ENCODE assay signal across 8 cellular contexts in the genomic region with DNA sequence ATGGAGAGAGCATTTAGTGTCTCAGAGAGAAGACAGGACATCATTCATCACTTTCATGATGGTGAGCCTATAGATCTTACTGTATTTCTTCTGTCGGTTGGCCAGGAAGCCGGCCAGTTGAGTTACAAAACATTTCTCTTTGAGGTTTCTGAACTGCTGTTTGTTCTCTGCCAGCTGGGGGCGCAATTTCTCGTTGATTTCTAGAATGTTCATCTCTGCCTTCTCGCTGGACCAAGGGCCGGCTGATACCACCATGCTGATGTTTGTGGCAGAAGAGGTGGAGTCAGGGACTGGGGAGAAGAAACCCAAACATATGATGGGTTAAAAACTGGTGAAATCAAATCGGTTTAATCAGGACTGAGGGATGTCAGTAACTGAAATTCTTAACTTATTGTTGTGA. TPM values are rescaled to one million over a fixed set of nuclear protein-coding genes. Genes with fewer than 3 reads are reported as not detected.
DNase-seq lines count a peak whose midpoint lies in the region; ATAC-seq and TF ChIP-seq lines count a peak whose summit lies in the region.
"Not testable (repeated sequence)": the region's sequence is repeated elsewhere in the genome, so short reads cannot be mapped to it uniquely, and the experiment has no call there.

No MANE protein-coding gene starts in this region.

- not testable (repeated sequence) for H3K36me3 Mint-ChIP-seq in CD4-positive, alpha-beta T cell (ENCODE audit: low read depth); activated T-cell treated with anti-CD3 and anti-CD28 coated beads, Interleukin-2, amount 50 U/mL, for 72 hours (ENCODE audit: insufficient read depth in 2 of 2); MCF 10A (ENCODE audit: insufficient read depth, unreplicated experiment); immature natural killer cell

- not testable (repeated sequence) for H3K4me3 Mint-ChIP-seq in CD4-positive, alpha-beta T cell; activated T-cell treated with anti-CD3 and anti-CD28 coated beads, Interleukin-2, amount 50 U/mL, for 72 hours; MCF 10A (ENCODE audit: unreplicated experiment); immature natural killer cell

- H3K27me3 Mint-ChIP-seq in CD4-positive, alpha-beta T cell; activated T-cell treated with anti-CD3 and anti-CD28 coated beads, Interleukin-2, amount 50 U/mL, for 72 hours (ENCODE audit: low read depth); immature natural killer cell (ENCODE audit: low read depth in 3 of 3): not testable (repeated sequence)
- peaks cover 27% of the 10 kb centered on the region for H3K27me3 Mint-ChIP-seq in MCF 10A (ENCODE audit: insufficient read depth, unreplicated experiment)

- H3K9ac ChIP-seq in OCI-LY3 (ENCODE audit: low read length): not testable (repeated sequence)

- H3K9me3 ChIP-seq in CD4-positive, alpha-beta T cell (ENCODE audit: control insufficient read depth, low read length); OCI-LY3 (ENCODE audit: insufficient read depth, low read length): not testable (repeated sequence)

- H3K27ac ChIP-seq in CD4-positive, alpha-beta T cell (ENCODE audit: low read depth, low read length); OCI-LY3 (ENCODE audit: low read length): not testable (repeated sequence)

- intact Hi-C loops in CD4-positive, alpha-beta T cell (cut with DNase I, micrococcal nuclease): loop anchor here in 1 of 2 experiments (5.0 kb wide), 1 partner anchor 131 kb away; no protein-coding TSS in a partner anchor
- intact Hi-C loops in MCF 10A (cut with micrococcal nuclease): loop anchor here (5.0 kb wide), 1 partner anchor 131 kb away; no protein-coding TSS in a partner anchor

- not testable (repeated sequence) for H4K20me1 ChIP-seq in OCI-LY3 (ENCODE audit: insufficient read depth, low read length)

- not testable (repeated sequence) for H3K27ac Mint-ChIP-seq in CD4-positive, alpha-beta T cell; activated T-cell treated with anti-CD3 and anti-CD28 coated beads, Interleukin-2, amount 50 U/mL, for 72 hours; MCF 10A (ENCODE audit: low read depth, unreplicated experiment); immature natural killer cell

- peak; percentile 5 to 50 (median 17) for DNase-seq in CD4-positive, alpha-beta T cell
- peak; percentile 44 for DNase-seq in activated CD4-positive, alpha-beta T cell treated with anti-CD3 and anti-CD28 coated beads, Interleukin-2, amount 50 U/mL, for 1 hour
- DNase-seq in activated T-cell treated with anti-CD3 and anti-CD28 coated beads, Interleukin-2, amount 50 U/mL, for 72 hours: peak; percentile 62 to 73
- not testable (repeated sequence) for DNase-seq in MCF 10A (ENCODE audit: unreplicated experiment)
- DNase-seq in immature natural killer cell: peak; percentile 27 to 50 (median 28)
- DNase-seq in stimulated activated CD4-positive, alpha-beta T cell treated with anti-CD3 and anti-CD28 coated beads, Interleukin-1b, Interleukin-23, amount 100 ng/mL, for 24 hours (ENCODE audit: low read depth in 4 of 4, low spot score in 1 of 4): peak in 3 of 4 experiments; percentile 5 to 10 (median 7)
- peak; percentile 14 to 18 for DNase-seq in stimulated activated CD8-positive, alpha-beta memory T cell treated with anti-CD3 and anti-CD28 coated beads, Interleukin-7, amount 100 ng/mL, for 1 hour (ENCODE audit: low read depth in 2 of 2)

- not testable (repeated sequence) for H3K79me2 ChIP-seq in OCI-LY3 (ENCODE audit: low read length)

- H3K36me3 ChIP-seq in OCI-LY3 (replicated peaks; ENCODE audit: low read depth, low read length): not testable (repeated sequence)

- 0 out of 2 replicates have a peak overlapping the region, but pooled peaks have one; percentile 20 for H3K4me2 ChIP-seq in OCI-LY3 (ENCODE audit: low read length)

- not testable (repeated sequence) for H3K27me3 ChIP-seq in CD4-positive, alpha-beta T cell (ENCODE audit: control insufficient read depth, insufficient read depth, low read length); OCI-LY3 (ENCODE audit: low read depth, low read length)

- not testable (repeated sequence) for H3K4me3 ChIP-seq in OCI-LY3 (ENCODE audit: low read length)

- CTCF ChIA-PET in CD4-positive, alpha-beta T cell (lab: Charles Lee); MCF 10A (lab: Yijun Ruan, JAX): not testable (repeated sequence)

- H3K4me1 ChIP-seq in OCI-LY3 (ENCODE audit: low read length): peaks cover 13% of the 10 kb centered on the region

- H2AFZ ChIP-seq in OCI-LY3 (ENCODE audit: low read depth, low read length): not testable (repeated sequence)

- not testable (repeated sequence) for H3K4me1 Mint-ChIP-seq in CD4-positive, alpha-beta T cell (ENCODE audit: low read depth); MCF 10A (ENCODE audit: insufficient read depth, unreplicated experiment); immature natural killer cell
- H3K4me1 Mint-ChIP-seq in activated T-cell treated with anti-CD3 and anti-CD28 coated beads, Interleukin-2, amount 50 U/mL, for 72 hours (ENCODE audit: low read depth): peaks cover 32% of the 10 kb centered on the region

- BruUV-seq in MCF 10A (replicated peaks; lab: Mats Ljungman, UMichigan): not testable (repeated sequence)

- ATAC-seq in CD4-positive, alpha-beta T cell (ENCODE audit: poor library complexity); activated T-cell treated with anti-CD3 and anti-CD28 coated beads, Interleukin-2, amount 50 U/mL, for 72 hours (replicated peaks in 1 of 2): not testable (repeated sequence)

- not testable (repeated sequence) for H3K9me3 Mint-ChIP-seq in CD4-positive, alpha-beta T cell; activated T-cell treated with anti-CD3 and anti-CD28 coated beads, Interleukin-2, amount 50 U/mL, for 72 hours; MCF 10A (ENCODE audit: unreplicated experiment); immature natural killer cell

- peak; percentile 26 for TF ChIP-seq CTCF in CD4-positive, alpha-beta T cell (IDR thresholded peaks at IDR 0.05)
- TF ChIP-seq CTCF in OCI-LY3 (IDR thresholded peaks at IDR 0.05; ENCODE audit: low read depth, low read length) (peak; percentile 23; the same call in 1 of the 2 replicates), MCF 10A (IDR thresholded peaks at IDR 0.05; ENCODE audit: unreplicated experiment) (peak; percentile 29)

- POLR2A ChIA-PET in CD4-positive, alpha-beta T cell (lab: Charles Lee); MCF 10A (lab: Yijun Ruan, JAX): not testable (repeated sequence)

RNA-seq across cellular contexts. Expression of a gene that starts 17.0 kb away (rescaled TPM):
- total RNA-seq in CD4-positive, alpha-beta T cell: 10 to 100 TPM; 23.8 to 25.2 TPM
- 10 to 100 TPM; 27.8 to 28.2 TPM for total RNA-seq in activated T-cell treated with anti-CD3 and anti-CD28 coated beads, Interleukin-2, amount 50 U/mL, for 72 hours
- total RNA-seq in MCF 10A (2022): 45.2 and 45.6 TPM in 2 replicates
- 10 to 100 TPM; 19.3 to 33.6 (median 28.0) TPM for polyA plus RNA-seq in immature natural killer cell
